Comparison of ENCODE assay signal across 1 cellular context in the genomic region with DNA sequence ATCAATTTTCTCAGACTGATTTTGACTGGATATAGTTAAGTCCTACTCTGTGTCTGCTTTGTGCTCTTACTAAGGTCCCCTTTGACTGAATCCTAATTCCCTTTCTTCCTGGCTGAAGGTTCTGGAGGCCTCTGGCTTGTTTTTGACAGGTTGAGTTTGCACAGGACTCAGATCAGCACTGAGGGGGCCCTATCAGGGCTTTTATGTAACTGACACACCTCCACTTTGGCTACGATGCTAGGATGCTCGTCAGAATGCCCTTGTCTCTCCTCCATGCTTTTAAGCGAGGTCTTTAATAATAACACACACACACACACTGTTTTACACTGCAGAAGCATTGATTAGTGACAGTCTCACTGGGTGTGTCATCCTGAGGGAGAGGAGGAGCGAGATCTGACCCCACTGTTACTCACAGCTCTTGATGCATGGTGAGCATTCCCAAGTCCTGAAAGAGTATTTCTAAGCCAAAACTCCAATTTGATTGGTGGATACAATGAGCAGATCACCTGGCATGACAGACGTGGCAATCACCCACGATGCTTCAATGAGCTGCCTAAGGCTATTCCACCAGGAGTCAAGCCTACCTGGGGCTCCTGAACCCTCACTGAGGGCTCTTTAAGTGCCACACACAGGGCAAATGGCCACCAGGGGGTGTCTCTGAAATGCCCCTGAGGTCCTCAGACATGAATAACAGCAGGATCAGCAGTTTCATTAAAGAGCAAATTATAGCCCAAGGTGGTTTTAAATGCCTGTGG.
TF ChIP-seq lines count a peak whose summit lies in the region.

No MANE protein-coding gene starts in this region.

TF ChIP-seq in K562, 482 proteins besides CTCF, POLR2A, EP300 and RAD21 (continued from another document):
- TF ChIP-seq ZBTB11 (CRISPR knock-in tag; IDR thresholded peaks at IDR 0.05) (no peak), LEF1 (IDR thresholded peaks at IDR 0.05) (no peak), U2AF2 (optimal IDR thresholded peaks at IDR 0.05; ENCODE audit: low read depth, low read length) (no peak), BCL6 (CRISPR knock-in tag; IDR thresholded peaks at IDR 0.05) (no peak), BDP1 (IDR thresholded peaks at IDR 0.05; ENCODE audit: insufficient read depth, insufficient read length) (no peak), MAFF (IDR thresholded peaks at IDR 0.05; ENCODE audit: low read length) (0 out of 2 replicates have a peak, but pooled peaks have one; percentile 47), NR1H2 (CRISPR knock-in tag; IDR thresholded peaks at IDR 0.05) (no peak), C11orf30 (IDR thresholded peaks at IDR 0.05; ENCODE audit: low read depth) (peak; percentile 76), STAG1 (CRISPR knock-in tag; IDR thresholded peaks at IDR 0.05; ENCODE audit: borderline replicate concordance) (no peak), ZNF311 (CRISPR knock-in tag; IDR thresholded peaks at IDR 0.05) (no peak), PCBP2 (IDR thresholded peaks at IDR 0.05; ENCODE audit: low read depth, low read length, poor library complexity, severe bottlenecking) (no peak), TAF1 (IDR thresholded peaks at IDR 0.05; ENCODE audit: control insufficient read depth, extremely low read depth, insufficient read depth, low read length, severe bottlenecking) (no peak), ZNF175 (CRISPR knock-in tag; IDR thresholded peaks at IDR 0.05; ENCODE audit: low read depth) (no peak), ZNF232 (CRISPR knock-in tag; IDR thresholded peaks at IDR 0.05) (no peak), GTF2E2 (tag; IDR thresholded peaks at IDR 0.05) (no peak), SRSF7 (optimal IDR thresholded peaks at IDR 0.05; ENCODE audit: low read depth, low read length) (no peak), MAFG (tag; conservative IDR thresholded peaks at IDR 0.05) (peak; percentile 84), TRIM24 (IDR thresholded peaks at IDR 0.05) (no peak), ZC3H11A (IDR thresholded peaks at IDR 0.05; ENCODE audit: low read depth, low read length) (no peak), ZNF384 (IDR thresholded peaks at IDR 0.05; ENCODE audit: low read depth, low read length) (no peak), TCF15 (CRISPR knock-in tag; IDR thresholded peaks at IDR 0.05) (no peak), ZNF316 (IDR thresholded peaks at IDR 0.05) (peak; percentile 84), MAFK (IDR thresholded peaks at IDR 0.05; ENCODE audit: low read length) (peak; percentile 64), NFIX (CRISPR knock-in tag; IDR thresholded peaks at IDR 0.05; ENCODE audit: low read depth) (no peak), SMARCA4 (IDR thresholded peaks at IDR 0.05) (no peak), SMARCB1 (IDR thresholded peaks at IDR 0.05; ENCODE audit: insufficient read length, low read depth) (no peak), ZBTB43 (CRISPR knock-in tag; IDR thresholded peaks at IDR 0.05) (no peak), SMC3 (conservative IDR thresholded peaks at IDR 0.05; ENCODE audit: insufficient read depth, low read depth, low read length) (0 out of 2 replicates have a peak, but pooled peaks have one; percentile 28), PHF21A (IDR thresholded peaks at IDR 0.05; ENCODE audit: borderline replicate concordance, low read depth) (no peak), NFE2 (IDR thresholded peaks at IDR 0.05; ENCODE audit: low read depth) (no peak), POLR3A (IDR thresholded peaks at IDR 0.05; ENCODE audit: borderline replicate concordance, extremely low read depth, insufficient read depth, insufficient read length) (no peak), ILF3 (IDR thresholded peaks at IDR 0.05; ENCODE audit: borderline replicate concordance) (no peak), ARHGAP35 (IDR thresholded peaks at IDR 0.05; ENCODE audit: partially characterized antibody) (no peak), NKRF (IDR thresholded peaks at IDR 0.05; ENCODE audit: borderline replicate concordance) (no peak), GABPB2 (CRISPR knock-in tag; conservative IDR thresholded peaks at IDR 0.05) (no peak), FOXA3 (CRISPR knock-in tag; conservative IDR thresholded peaks at IDR 0.05 in 1 of 2, IDR thresholded peaks at IDR 0.05 in 1 of 2) (no peak)
- TF ChIP-seq, protein P1, sequence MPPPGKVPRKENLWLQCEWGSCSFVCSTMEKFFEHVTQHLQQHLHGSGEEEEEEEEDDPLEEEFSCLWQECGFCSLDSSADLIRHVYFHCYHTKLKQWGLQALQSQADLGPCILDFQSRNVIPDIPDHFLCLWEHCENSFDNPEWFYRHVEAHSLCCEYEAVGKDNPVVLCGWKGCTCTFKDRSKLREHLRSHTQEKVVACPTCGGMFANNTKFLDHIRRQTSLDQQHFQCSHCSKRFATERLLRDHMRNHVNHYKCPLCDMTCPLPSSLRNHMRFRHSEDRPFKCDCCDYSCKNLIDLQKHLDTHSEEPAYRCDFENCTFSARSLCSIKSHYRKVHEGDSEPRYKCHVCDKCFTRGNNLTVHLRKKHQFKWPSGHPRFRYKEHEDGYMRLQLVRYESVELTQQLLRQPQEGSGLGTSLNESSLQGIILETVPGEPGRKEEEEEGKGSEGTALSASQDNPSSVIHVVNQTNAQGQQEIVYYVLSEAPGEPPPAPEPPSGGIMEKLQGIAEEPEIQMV (tag; conservative IDR thresholded peaks at IDR 0.05; ENCODE audit: low read depth): no peak
- TF ChIP-seq, protein P2, sequence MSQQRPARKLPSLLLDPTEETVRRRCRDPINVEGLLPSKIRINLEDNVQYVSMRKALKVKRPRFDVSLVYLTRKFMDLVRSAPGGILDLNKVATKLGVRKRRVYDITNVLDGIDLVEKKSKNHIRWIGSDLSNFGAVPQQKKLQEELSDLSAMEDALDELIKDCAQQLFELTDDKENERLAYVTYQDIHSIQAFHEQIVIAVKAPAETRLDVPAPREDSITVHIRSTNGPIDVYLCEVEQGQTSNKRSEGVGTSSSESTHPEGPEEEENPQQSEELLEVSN (IDR thresholded peaks at IDR 0.05; ENCODE audit: borderline replicate concordance in 1 of 2, extremely low read depth in 1 of 2, insufficient read depth in 1 of 2, insufficient read length in 1 of 2, low read depth in 1 of 2, low read length in 1 of 2, poor library complexity in 1 of 2, severe bottlenecking in 1 of 2): no peak
- TF ChIP-seq, protein P3, sequence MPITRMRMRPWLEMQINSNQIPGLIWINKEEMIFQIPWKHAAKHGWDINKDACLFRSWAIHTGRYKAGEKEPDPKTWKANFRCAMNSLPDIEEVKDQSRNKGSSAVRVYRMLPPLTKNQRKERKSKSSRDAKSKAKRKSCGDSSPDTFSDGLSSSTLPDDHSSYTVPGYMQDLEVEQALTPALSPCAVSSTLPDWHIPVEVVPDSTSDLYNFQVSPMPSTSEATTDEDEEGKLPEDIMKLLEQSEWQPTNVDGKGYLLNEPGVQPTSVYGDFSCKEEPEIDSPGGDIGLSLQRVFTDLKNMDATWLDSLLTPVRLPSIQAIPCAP (CRISPR knock-in tag; IDR thresholded peaks at IDR 0.05; ENCODE audit: borderline replicate concordance): no peak
- TF ChIP-seq, protein P4, sequence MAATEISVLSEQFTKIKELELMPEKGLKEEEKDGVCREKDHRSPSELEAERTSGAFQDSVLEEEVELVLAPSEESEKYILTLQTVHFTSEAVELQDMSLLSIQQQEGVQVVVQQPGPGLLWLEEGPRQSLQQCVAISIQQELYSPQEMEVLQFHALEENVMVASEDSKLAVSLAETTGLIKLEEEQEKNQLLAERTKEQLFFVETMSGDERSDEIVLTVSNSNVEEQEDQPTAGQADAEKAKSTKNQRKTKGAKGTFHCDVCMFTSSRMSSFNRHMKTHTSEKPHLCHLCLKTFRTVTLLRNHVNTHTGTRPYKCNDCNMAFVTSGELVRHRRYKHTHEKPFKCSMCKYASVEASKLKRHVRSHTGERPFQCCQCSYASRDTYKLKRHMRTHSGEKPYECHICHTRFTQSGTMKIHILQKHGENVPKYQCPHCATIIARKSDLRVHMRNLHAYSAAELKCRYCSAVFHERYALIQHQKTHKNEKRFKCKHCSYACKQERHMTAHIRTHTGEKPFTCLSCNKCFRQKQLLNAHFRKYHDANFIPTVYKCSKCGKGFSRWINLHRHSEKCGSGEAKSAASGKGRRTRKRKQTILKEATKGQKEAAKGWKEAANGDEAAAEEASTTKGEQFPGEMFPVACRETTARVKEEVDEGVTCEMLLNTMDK (IDR thresholded peaks at IDR 0.05; ENCODE audit: borderline replicate concordance, insufficient read depth, low read depth, low read length, poor library complexity, severe bottlenecking): peak; percentile 18
TF ChIP-seq in K562: peak in this region for 7.
